Comparison of ENCODE assay signal across 9 cellular contexts in the genomic region with DNA sequence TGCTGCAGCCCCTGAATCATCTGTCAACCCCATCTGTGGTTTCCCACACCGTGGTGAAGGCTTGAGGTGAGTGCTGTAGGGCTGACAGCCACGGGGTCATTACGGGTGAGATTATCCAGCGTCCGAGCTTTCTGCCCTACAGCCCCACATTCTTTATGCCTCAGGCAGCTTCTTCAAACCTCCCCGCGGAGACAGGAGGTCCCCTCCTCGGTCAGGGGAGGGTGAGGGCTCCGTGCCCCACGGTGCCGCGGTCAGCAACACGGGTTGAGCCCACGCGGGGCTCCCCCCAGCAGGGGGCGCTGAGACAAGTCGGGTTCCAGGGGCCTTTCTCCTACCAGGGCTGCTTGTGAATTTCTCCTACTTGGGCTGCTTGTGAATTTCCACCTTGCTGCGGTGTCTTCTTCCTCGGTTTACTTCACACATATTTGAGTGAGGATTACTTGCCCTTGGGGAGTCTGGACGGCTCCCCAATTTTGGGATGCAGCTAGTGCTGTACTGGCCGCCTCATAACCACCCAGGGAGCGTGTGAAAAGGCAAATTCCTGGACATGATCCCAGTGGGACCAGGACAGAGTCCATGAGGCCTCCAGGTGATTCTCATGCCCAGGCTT. TPM values are rescaled to one million over a fixed set of nuclear protein-coding genes. Genes with fewer than 3 reads are reported as not detected.
DNase-seq lines count a peak whose midpoint lies in the region; ATAC-seq and TF ChIP-seq lines count a peak whose summit lies in the region.
"Had no signal": no experiment of that assay in that cellular context is flagged by ENCODE, and none has a peak within 500 bp of the region (broad histone marks: within the 10 kb centered on the region; RNA-seq: fewer than 3 reads in every experiment).

No MANE protein-coding gene starts in this region.

- no TSS peak for BruUV-seq in Panc1 (replicated peaks; lab: Mats Ljungman, UMichigan)

- POLR2A ChIA-PET in Panc1 (lab: Charles Lee) = no interaction called here

- intact Hi-C loops in Panc1 (cut with micrococcal nuclease; ENCODE audit: unreplicated experiment) (no loop called here), left ventricle myocardium inferior (cut with micrococcal nuclease) (no loop called here)

- no peaks in the 10 kb centered on the region for H3K4me1 ChIP-seq in Panc1 (ENCODE audit: control insufficient read depth, insufficient read depth, low read length)
- peaks cover 8% of the 10 kb centered on the region for H3K4me1 ChIP-seq in left ventricle myocardium inferior

- TF ChIP-seq CTCF in GM12874 (IDR thresholded peaks at IDR 0.05; ENCODE audit: insufficient read depth, low read depth, low read length) (peak; percentile 87), Panc1 (IDR thresholded peaks at IDR 0.05) (peak; percentile 97), left ventricle myocardium inferior (IDR thresholded peaks at IDR 0.05; ENCODE audit: borderline replicate concordance) (peak; percentile 89)

- peaks cover 2% of the 10 kb centered on the region for H3K27me3 ChIP-seq in Panc1 (ENCODE audit: control insufficient read depth, insufficient read depth, low read length)
- H3K27me3 ChIP-seq in left ventricle myocardium inferior (ENCODE audit: low read depth) = peaks cover 10% of the 10 kb centered on the region

- no peaks in the 10 kb centered on the region for H3K36me3 ChIP-seq in Panc1 (ENCODE audit: control insufficient read depth, insufficient read depth, low read length)
- H3K36me3 ChIP-seq in left ventricle myocardium inferior = no peaks in the 10 kb centered on the region

- peak overlapping the region; percentile 17 to 28 for H3K4me3 ChIP-seq in Panc1 (ENCODE audit: low read depth in 2 of 2, low read length in 2 of 2)
- peak overlapping the region; percentile 23 for H3K4me3 ChIP-seq in left ventricle myocardium inferior

- DNase-seq in Panc1 (ENCODE audit: low read depth, low spot score) (peak; percentile 7), activated gamma-delta T cell (lab: John Stamatoyannopoulos, UW) (peak; percentile 18), left ventricle myocardium inferior (peak; percentile 49), 8988T (no peak), DMS79 (lab: John Stamatoyannopoulos, UW) (no peak)
- peak; percentile 65 for DNase-seq in stimulated activated CD4-positive, alpha-beta T cell treated with anti-CD3 and anti-CD28 coated beads, Interleukin-12 subunit alpha, Interleukin-12 subunit beta, amount 100 ng/mL, for 4 hours

- H3K9me3 ChIP-seq in Panc1 (ENCODE audit: control insufficient read depth, insufficient read depth, low read depth, low read length) = no peaks in the 10 kb centered on the region
- no peaks in the 10 kb centered on the region for H3K9me3 ChIP-seq in left ventricle myocardium inferior (replicated peaks)

- CTCF ChIA-PET in Panc1 (lab: Charles Lee) = interaction anchor here (0.6 to 1.8 kb wide), 4 partner anchors 13 to 200 kb away, joined by 3 to 6 read pairs (median 4); a partner anchor contains a TSS

- in situ Hi-C loops in Panc1 (cut with HindIII; ENCODE audit: low pct_unique_long_range_greater_than_20kb, low sequenced_read_pairs) = no loop called here

- H3K27ac ChIP-seq in Panc1 (ENCODE audit: low read length) (no peak overlapping the region), left ventricle myocardium inferior (replicated peaks) (no peak overlapping the region)

- peak; percentile 73 for ATAC-seq in Panc1
- ATAC-seq in HG02642 (IDR thresholded peaks at IDR 0.05; ENCODE audit: poor library complexity, unreplicated experiment) = no peak

RNA-seq across cellular contexts. Expression of a gene that starts 18.1 kb away (rescaled TPM):
- total RNA-seq in Panc1 (2021; ENCODE audit: unreplicated experiment) = 0.05 TPM
- polyA plus RNA-seq in Panc1 (2012; ENCODE audit: insufficient read length) = not detected
- 0.25 TPM for total RNA-seq in left ventricle myocardium inferior
- total RNA-seq: T-helper 1 cell treated with Interleukin-12 subunit alpha and Interleukin-12 subunit beta and Interleukin-4 antibody, amounts not matched to agents 30 ng/mL and 1 ng/mL, for 36 hours had no signal

RNA-seq across cellular contexts. Expression of a gene that starts 48.9 kb away (rescaled TPM):
- total RNA-seq in Panc1 (2021; ENCODE audit: unreplicated experiment) (117 TPM), left ventricle myocardium inferior (101 TPM)
- 82.6 TPM for polyA plus RNA-seq in Panc1 (2012; ENCODE audit: insufficient read length)

RNA-seq across cellular contexts. Expression of a gene that starts 49.9 kb away (rescaled TPM):
- total RNA-seq in Panc1 (2021; ENCODE audit: unreplicated experiment) = not detected
- not detected for polyA plus RNA-seq in Panc1 (2012; ENCODE audit: insufficient read length)
- total RNA-seq in left ventricle myocardium inferior = not detected
- total RNA-seq: T-helper 1 cell treated with Interleukin-12 subunit alpha and Interleukin-12 subunit beta and Interleukin-4 antibody, amounts not matched to agents 30 ng/mL and 1 ng/mL, for 36 hours had no signal

Comparison
In these comparisons a context has a peak if more than half of its experiments do, and no peak if none do; other contexts are left out.
1. DNase-seq: peak in Panc1 (single experiment), activated gamma-delta T cell (single experiment), left ventricle myocardium inferior (single experiment) and stimulated activated CD4-positive, alpha-beta T cell treated with anti-CD3 and anti-CD28 coated beads, Interleukin-12 subunit alpha, Interleukin-12 subunit beta, amount 100 ng/mL, for 4 hours (single experiment); none in 8988T (single experiment) and DMS79 (single experiment).
2. Peak in every context shown above with its lines, with median percentiles within 50 percentile points of each other: CTCF ChIP-seq.